Comparison of ENCODE assay signal across 21 cellular contexts in the genomic region with DNA sequence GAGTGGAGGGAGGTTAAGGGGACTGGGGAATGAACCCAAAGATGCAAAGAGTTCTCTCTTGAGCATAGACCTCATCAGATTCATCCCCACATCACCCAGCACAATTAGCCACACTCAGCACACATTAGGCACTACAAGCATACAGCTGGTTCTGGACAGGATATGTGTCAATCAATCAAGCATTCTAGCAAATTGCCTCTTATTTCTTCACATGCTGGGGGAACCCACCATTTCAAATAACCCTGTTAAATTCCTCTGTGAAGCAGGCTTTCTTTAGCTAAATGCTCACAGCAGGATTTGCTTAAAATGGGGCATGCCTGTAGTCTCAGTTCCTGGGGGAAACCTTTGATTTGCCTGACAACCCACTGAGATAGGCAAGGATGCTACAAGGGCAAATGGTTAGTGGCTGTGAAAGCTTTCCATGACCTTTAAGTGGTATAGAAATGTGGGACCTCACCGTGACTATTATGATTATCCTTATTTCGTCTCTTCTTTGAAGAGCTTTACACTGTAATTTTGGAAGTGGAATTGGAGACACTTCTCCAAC.
DNase-seq lines count a peak whose midpoint lies in the region; ATAC-seq and TF ChIP-seq lines count a peak whose summit lies in the region.
"Had no signal": no experiment of that assay in that cellular context is flagged by ENCODE, and none has a peak within 500 bp of the region (broad histone marks: within the 10 kb centered on the region; RNA-seq: fewer than 3 reads in every experiment).

No MANE protein-coding gene starts in this region.

- H3K4me1 ChIP-seq in right atrium auricular region (no peaks in the 10 kb centered on the region), left ventricle myocardium inferior (peaks cover 4% of the 10 kb centered on the region), endodermal cell (ENCODE audit: control insufficient read depth, insufficient read depth, low read length) (no peaks in the 10 kb centered on the region), lung (ENCODE audit: control insufficient read depth in 2 of 2, insufficient read depth in 2 of 2, low read length in 2 of 2) (no peaks in the 10 kb centered on the region), BE2C (no peaks in the 10 kb centered on the region)
- H3K4me1 ChIP-seq: Caco-2 had no signal

- TF ChIP-seq CTCF in right atrium auricular region (IDR thresholded peaks at IDR 0.05) (no peak), left ventricle myocardium inferior (IDR thresholded peaks at IDR 0.05; ENCODE audit: borderline replicate concordance) (no peak), endodermal cell (conservative IDR thresholded peaks at IDR 0.05) (no peak), lung (IDR thresholded peaks at IDR 0.05; ENCODE audit: control extremely low read depth, extremely low read depth) (no peak), BE2C (IDR thresholded peaks at IDR 0.05; ENCODE audit: low read depth, low read length) (no peak)

- H3K27me3 ChIP-seq in right atrium auricular region (no peaks in the 10 kb centered on the region), left ventricle myocardium inferior (ENCODE audit: low read depth) (no peaks in the 10 kb centered on the region), endodermal cell (ENCODE audit: control insufficient read depth, insufficient read depth, low read length, poor library complexity, severe bottlenecking) (peaks cover 7% of the 10 kb centered on the region), lung (ENCODE audit: control insufficient read depth, insufficient read depth) (no peaks in the 10 kb centered on the region), BE2C (no peaks in the 10 kb centered on the region)

- no peaks in the 10 kb centered on the region for H3K36me3 ChIP-seq in right atrium auricular region
- H3K36me3 ChIP-seq in left ventricle myocardium inferior, result no peaks in the 10 kb centered on the region
- H3K36me3 ChIP-seq in endodermal cell (ENCODE audit: control insufficient read depth, insufficient read depth, low read length), result no peaks in the 10 kb centered on the region
- H3K36me3 ChIP-seq in lung (ENCODE audit: control insufficient read depth in 2 of 2, insufficient read depth in 2 of 2, low read length in 2 of 2), result no peaks in the 10 kb centered on the region
- H3K36me3 ChIP-seq in BE2C, result no peaks in the 10 kb centered on the region

- H3K9me3 Mint-ChIP-seq in endodermal cell, result no peaks in the 10 kb centered on the region

- no peak overlapping the region for H3K4me3 ChIP-seq in right atrium auricular region
- no peak overlapping the region for H3K4me3 ChIP-seq in left ventricle myocardium inferior
- no peak overlapping the region for H3K4me3 ChIP-seq in endodermal cell (ENCODE audit: low read length)
- no peak overlapping the region for H3K4me3 ChIP-seq in lung
- no peak overlapping the region for H3K4me3 ChIP-seq in BE2C (ENCODE audit: low read depth, low read length)

- intact Hi-C loops in left ventricle myocardium inferior (cut with micrococcal nuclease), result no loop called here
- intact Hi-C loops in left colon (cut with DNase I, micrococcal nuclease), result no loop called here

- DNase-seq in right atrium auricular region (ENCODE audit: low spot score) (peak; percentile 7), left ventricle myocardium inferior (no peak), endodermal cell (peak; percentile 74), lung (ENCODE audit: low spot score) (peak; percentile 9), kidney tubule cell (ENCODE audit: low spot score) (no peak), BE2C (no peak), left colon (no peak)
- DNase-seq in activated CD4-positive, alpha-beta T cell treated with anti-CD3 and anti-CD28 coated beads for 1 hour, result no peak
- DNase-seq: 8988T; Caco-2; CD4-positive, alpha-beta T cell; KG1; NCI-H1417; NCI-H187; NCI-H345; NCI-H524 treated with DMSO at 0.1 percent for 48 hours; PC-3; RPMI8226; SHP77 treated with DMSO at 0.1 percent for 48 hours had no signal

- no peak overlapping the region for H3K4me3 Mint-ChIP-seq in endodermal cell
- H3K4me3 Mint-ChIP-seq: CD4-positive, alpha-beta T cell had no signal

- no peak for ATAC-seq in lung (ENCODE audit: insufficient read depth, low FRiP score)
- ATAC-seq in left colon, result no peak
- ATAC-seq: HCT116, HepG2, PC-3 had no signal

- no peak overlapping the region for H3K27ac ChIP-seq in right atrium auricular region
- H3K27ac ChIP-seq in left ventricle myocardium inferior (replicated peaks), result no peak overlapping the region
- H3K27ac ChIP-seq in endodermal cell (ENCODE audit: low read depth, low read length), result no peak overlapping the region
- H3K27ac ChIP-seq in lung (ENCODE audit: low read depth in 1 of 2, low read length in 1 of 2), result no peak overlapping the region

- H3K36me3 Mint-ChIP-seq in endodermal cell (ENCODE audit: low read depth), result no peaks in the 10 kb centered on the region

- WGBS in endodermal cell (ENCODE audit: insufficient coverage in 1 of 2, insufficient read length in 1 of 2), 2 experiments, result 50% methylated on average over 2 of the region's 2 CpGs; no CpG with 5 or more reads in 1 of the 2 experiments
- WGBS in lung, 2 donors, result 90 to 94% methylated on average over 2 of the region's 2 CpGs

- H3K27me3 Mint-ChIP-seq in endodermal cell (ENCODE audit: insufficient read depth), result peaks cover 30% of the 10 kb centered on the region

- H3K27ac Mint-ChIP-seq in endodermal cell, result no peak overlapping the region
- H3K27ac Mint-ChIP-seq: CD4-positive, alpha-beta T cell had no signal

- H3K9me3 ChIP-seq in right atrium auricular region (peaks cover 0 to 14% of the 10 kb centered on the region in 2 donors), left ventricle myocardium inferior (replicated peaks) (peaks cover 25% of the 10 kb centered on the region), endodermal cell (ENCODE audit: control insufficient read depth, low read length) (peaks cover 7% of the 10 kb centered on the region), lung (ENCODE audit: control insufficient read depth in 2 of 2, insufficient read depth in 1 of 2, low read length in 1 of 2) (peaks cover 0 to 4% of the 10 kb centered on the region in 2 donors), BE2C (no peaks in the 10 kb centered on the region)

- H3K4me1 Mint-ChIP-seq in endodermal cell, result peaks cover 13% of the 10 kb centered on the region

- H3K9ac ChIP-seq in endodermal cell (ENCODE audit: extremely low read depth, low read length, poor library complexity, severe bottlenecking), result no peak overlapping the region

Comparison
In these comparisons a context has a peak if more than half of its experiments do, and no peak if none do; other contexts are left out.
1. DNase-seq: peak in right atrium auricular region (single experiment), endodermal cell (single experiment) and lung (single experiment); none in left ventricle myocardium inferior (single experiment), kidney tubule cell (single experiment), activated CD4-positive, alpha-beta T cell treated with anti-CD3 and anti-CD28 coated beads for 1 hour (single experiment), BE2C (single experiment) and left colon (0 of 2).